ENCODE assay signal across 1 cellular context in the genomic region with DNA sequence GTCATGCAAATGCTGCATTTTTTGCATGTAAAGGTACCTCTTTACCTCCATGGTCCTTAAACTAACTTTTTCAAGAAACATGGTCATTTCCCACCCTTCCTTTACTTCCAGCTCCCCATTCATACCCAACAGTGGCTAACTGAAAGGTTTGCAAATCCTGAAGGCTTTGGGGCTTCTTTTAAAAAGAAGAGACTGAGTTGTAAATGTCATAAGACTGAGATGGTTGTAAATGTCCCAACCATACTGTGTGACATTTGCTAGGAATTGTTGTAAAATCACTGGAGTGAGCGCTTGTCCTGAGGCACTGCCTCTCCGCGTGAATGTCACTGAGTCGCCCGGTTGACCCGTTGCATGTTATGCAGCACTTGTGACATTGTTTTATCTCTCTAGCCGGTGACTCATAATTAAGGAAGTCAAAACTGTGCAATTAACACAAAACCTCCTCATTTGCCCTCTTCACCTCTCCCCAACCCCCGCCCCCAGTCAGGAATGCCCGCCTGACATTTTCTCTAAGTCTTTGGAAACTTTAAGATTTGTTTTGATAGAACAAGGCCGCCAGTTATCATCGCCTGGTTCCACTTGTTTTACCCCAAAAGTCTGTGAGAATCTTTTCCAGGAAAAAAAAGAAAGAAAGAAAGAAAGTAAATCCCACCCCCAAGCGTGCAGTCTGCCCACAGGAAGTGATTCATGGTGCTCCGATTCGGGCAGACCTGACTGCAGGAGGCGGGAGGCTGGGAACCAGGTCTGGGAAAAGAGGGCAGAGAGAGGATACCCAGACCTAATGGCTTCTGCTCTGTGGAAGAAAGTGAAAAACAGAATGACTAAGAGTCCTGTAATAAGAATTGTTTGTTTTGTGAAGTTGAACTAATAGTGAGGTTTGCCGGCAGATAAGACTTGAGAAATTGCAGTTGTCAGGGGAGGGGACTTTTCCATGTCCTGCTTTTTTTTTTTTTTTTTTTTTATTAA.
A peak's percentile ranks its signal among the peaks of the same experiment; 100 is the strongest.
TF ChIP-seq lines count a peak whose summit lies in the region.

No MANE protein-coding gene starts in this region.

TF ChIP-seq in SK-N-SH treated with all-trans-retinoic acid at 6 μM for 48 hours, 23 proteins besides CTCF, POLR2A, EP300 and RAD21 (continued from another document):
- TF ChIP-seq, protein P1, sequence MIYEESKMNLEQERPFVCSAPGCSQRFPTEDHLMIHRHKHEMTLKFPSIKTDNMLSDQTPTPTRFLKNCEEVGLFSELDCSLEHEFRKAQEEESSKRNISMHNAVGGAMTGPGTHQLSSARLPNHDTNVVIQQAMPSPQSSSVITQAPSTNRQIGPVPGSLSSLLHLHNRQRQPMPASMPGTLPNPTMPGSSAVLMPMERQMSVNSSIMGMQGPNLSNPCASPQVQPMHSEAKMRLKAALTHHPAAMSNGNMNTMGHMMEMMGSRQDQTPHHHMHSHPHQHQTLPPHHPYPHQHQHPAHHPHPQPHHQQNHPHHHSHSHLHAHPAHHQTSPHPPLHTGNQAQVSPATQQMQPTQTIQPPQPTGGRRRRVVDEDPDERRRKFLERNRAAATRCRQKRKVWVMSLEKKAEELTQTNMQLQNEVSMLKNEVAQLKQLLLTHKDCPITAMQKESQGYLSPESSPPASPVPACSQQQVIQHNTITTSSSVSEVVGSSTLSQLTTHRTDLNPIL (CRISPR knock-in tag; IDR thresholded peaks at IDR 0.05; ENCODE audit: low read depth), result 0 out of 2 replicates have a peak, but pooled peaks have one; percentile 20
